Comparison of ENCODE assay signal across 1 cellular context in genomic region chr16:56983211-56983751, GRCh38.
TF ChIP-seq lines count a peak whose summit lies in the region.

No MANE protein-coding gene starts in this region.

TF ChIP-seq in HepG2, 621 proteins besides CTCF, POLR2A, EP300 and RAD21 (continued from another document and continues in another):
- TF ChIP-seq NFAT5 (CRISPR knock-in tag; IDR thresholded peaks at IDR 0.05): no peak
- TF ChIP-seq HNF4G (IDR thresholded peaks at IDR 0.05; ENCODE audit: borderline replicate concordance, low read depth, low read length): peak; percentile 65; the same call in 1 of the 2 replicates
- TF ChIP-seq HNF4G (CRISPR knock-in tag; IDR thresholded peaks at IDR 0.05; ENCODE audit: borderline replicate concordance, low read depth): peak; percentile 55; the same call in 1 of the 2 replicates
- no peak for TF ChIP-seq TBL1XR1 (IDR thresholded peaks at IDR 0.05; ENCODE audit: borderline replicate concordance, low read length, partially characterized antibody)
- no peak for TF ChIP-seq KLF15 (CRISPR knock-in tag; IDR thresholded peaks at IDR 0.05; ENCODE audit: borderline replicate concordance)
- TF ChIP-seq GATAD2A (CRISPR knock-in tag; IDR thresholded peaks at IDR 0.05): peak; percentile 51; the same call in 1 of the 2 replicates
- no peak for TF ChIP-seq NR0B2 (CRISPR knock-in tag; IDR thresholded peaks at IDR 0.05)
- TF ChIP-seq MXD1 (CRISPR knock-in tag; IDR thresholded peaks at IDR 0.05): no peak
- 0 out of 2 replicates have a peak, but pooled peaks have one; percentile 25 for TF ChIP-seq SP5 (CRISPR knock-in tag; IDR thresholded peaks at IDR 0.05; ENCODE audit: borderline replicate concordance, low read depth)
- TF ChIP-seq ZNF614 (CRISPR knock-in tag; IDR thresholded peaks at IDR 0.05; ENCODE audit: borderline replicate concordance): 0 out of 2 replicates have a peak, but pooled peaks have one; percentile 35
- 0 out of 2 replicates have a peak, but pooled peaks have one; percentile 40 for TF ChIP-seq ELF1 (CRISPR knock-in tag; IDR thresholded peaks at IDR 0.05)
- TF ChIP-seq IKZF5 (CRISPR knock-in tag; IDR thresholded peaks at IDR 0.05): peak; percentile 51; the same call in 1 of the 2 replicates
- TF ChIP-seq PREB (CRISPR knock-in tag; IDR thresholded peaks at IDR 0.05): no peak
- no peak for TF ChIP-seq ZNF34 (CRISPR knock-in tag; IDR thresholded peaks at IDR 0.05; ENCODE audit: borderline replicate concordance)
- TF ChIP-seq ZNF33B (CRISPR knock-in tag; IDR thresholded peaks at IDR 0.05): no peak
- no peak for TF ChIP-seq KDM6A (CRISPR knock-in tag; IDR thresholded peaks at IDR 0.05; ENCODE audit: low read depth)
- TF ChIP-seq ARID5B (CRISPR knock-in tag; IDR thresholded peaks at IDR 0.05): peak; percentile 45; the same call in 1 of the 2 replicates
- TF ChIP-seq ZNF777 (CRISPR knock-in tag; IDR thresholded peaks at IDR 0.05): no peak
- TF ChIP-seq RELA (CRISPR knock-in tag; IDR thresholded peaks at IDR 0.05): no peak
- TF ChIP-seq ERF (CRISPR knock-in tag; IDR thresholded peaks at IDR 0.05): peak; percentile 67; the same call in 1 of the 2 replicates
- TF ChIP-seq ZNF333 (CRISPR knock-in tag; IDR thresholded peaks at IDR 0.05; ENCODE audit: borderline replicate concordance): no peak
- no peak for TF ChIP-seq ZNF382 (CRISPR knock-in tag; IDR thresholded peaks at IDR 0.05; ENCODE audit: borderline replicate concordance)
- TF ChIP-seq WIZ (CRISPR knock-in tag; IDR thresholded peaks at IDR 0.05): no peak
- no peak for TF ChIP-seq DZIP1 (CRISPR knock-in tag; IDR thresholded peaks at IDR 0.05)
- no peak for TF ChIP-seq CSRNP1 (CRISPR knock-in tag; IDR thresholded peaks at IDR 0.05)
- TF ChIP-seq PCBP2 (optimal IDR thresholded peaks at IDR 0.05; ENCODE audit: low read depth, low read length, poor library complexity, severe bottlenecking): no peak
- 0 out of 2 replicates have a peak, but pooled peaks have one; percentile 29 for TF ChIP-seq ZNF292 (CRISPR knock-in tag; IDR thresholded peaks at IDR 0.05; ENCODE audit: borderline replicate concordance, low read depth)
- TF ChIP-seq RXRA (CRISPR knock-in tag; IDR thresholded peaks at IDR 0.05): peak; percentile 50; the same call in 1 of the 2 replicates
- TF ChIP-seq ZBTB26 (CRISPR knock-in tag; IDR thresholded peaks at IDR 0.05; ENCODE audit: borderline replicate concordance): peak; percentile 48; the same call in 1 of the 2 replicates
- no peak for TF ChIP-seq TARDBP (CRISPR knock-in tag; IDR thresholded peaks at IDR 0.05)
- TF ChIP-seq BCL3 (CRISPR knock-in tag; IDR thresholded peaks at IDR 0.05): 0 out of 2 replicates have a peak, but pooled peaks have one; percentile 30
- no peak for TF ChIP-seq ZSCAN9 (CRISPR knock-in tag; IDR thresholded peaks at IDR 0.05; ENCODE audit: borderline replicate concordance)
- no peak for TF ChIP-seq TERF1 (CRISPR knock-in tag; IDR thresholded peaks at IDR 0.05)
- no peak for TF ChIP-seq DNMT1 (CRISPR knock-in tag; IDR thresholded peaks at IDR 0.05)
- TF ChIP-seq NFKB2 (CRISPR knock-in tag; IDR thresholded peaks at IDR 0.05; ENCODE audit: borderline replicate concordance): no peak
- peak; percentile 30; the same call in 1 of the 2 replicates for TF ChIP-seq SAP130 (CRISPR knock-in tag; IDR thresholded peaks at IDR 0.05; ENCODE audit: low read depth)
